12 cellular contexts compared by ENCODE assay signal in the genomic region with DNA sequence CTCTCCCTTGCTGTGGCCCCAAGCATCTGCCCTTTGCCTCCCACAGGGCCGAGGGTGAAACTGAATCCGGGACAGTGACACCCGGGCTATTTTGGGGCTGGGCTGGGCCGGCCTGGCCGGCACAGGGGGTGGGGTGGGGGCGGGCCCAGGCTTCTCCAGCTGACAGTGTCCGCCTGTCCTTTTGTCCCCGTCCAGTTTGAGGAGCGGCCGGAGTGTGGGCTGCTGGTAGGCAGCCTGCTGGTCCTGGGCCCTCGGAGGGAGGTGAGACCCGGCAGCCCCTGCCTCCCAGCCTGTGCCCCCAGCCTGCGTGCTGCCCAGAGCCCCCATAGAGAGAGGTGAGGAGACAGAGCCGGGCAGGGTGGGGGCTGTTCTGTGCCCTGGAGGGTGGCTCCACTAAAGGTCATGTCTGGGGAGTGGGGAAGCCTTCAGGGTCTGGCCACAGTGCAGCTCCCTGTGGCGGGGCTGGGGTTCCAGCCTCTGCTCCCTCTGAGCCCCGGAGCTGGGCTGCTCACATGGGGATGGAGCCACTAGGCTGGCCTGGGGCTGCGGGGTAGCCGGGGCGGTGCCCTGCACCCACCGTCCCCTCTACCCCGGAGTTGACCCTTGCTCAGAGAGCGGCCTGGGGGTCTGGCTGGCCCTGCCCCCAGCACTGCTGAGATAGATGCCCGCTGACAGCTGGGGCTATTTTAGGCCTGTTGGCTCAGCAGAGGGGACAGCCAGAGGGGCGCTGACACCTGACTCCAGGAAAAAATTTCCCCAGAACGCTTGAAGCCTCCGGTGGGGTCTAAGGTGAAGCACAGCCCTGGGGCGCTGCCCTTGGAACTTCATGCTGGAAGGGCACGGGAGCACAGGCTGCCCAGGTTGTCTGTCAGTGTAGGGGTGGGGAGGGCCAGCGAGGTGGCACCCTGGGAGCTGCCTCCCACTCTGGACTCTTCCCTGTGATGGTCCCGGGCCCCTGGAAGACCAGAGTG. TPM values are rescaled to one million over a fixed set of nuclear protein-coding genes. Genes with fewer than 3 reads are reported as not detected.
A peak's percentile ranks its signal among the peaks of the same experiment; 100 is the strongest.
DNase-seq lines count a peak whose midpoint lies in the region; ATAC-seq and TF ChIP-seq lines count a peak whose summit lies in the region.
"Had no signal": no experiment of that assay in that cellular context is flagged by ENCODE, and none has a peak within 500 bp of the region (broad histone marks: within the 10 kb centered on the region; RNA-seq: fewer than 3 reads in every experiment).

A gene with protein sequence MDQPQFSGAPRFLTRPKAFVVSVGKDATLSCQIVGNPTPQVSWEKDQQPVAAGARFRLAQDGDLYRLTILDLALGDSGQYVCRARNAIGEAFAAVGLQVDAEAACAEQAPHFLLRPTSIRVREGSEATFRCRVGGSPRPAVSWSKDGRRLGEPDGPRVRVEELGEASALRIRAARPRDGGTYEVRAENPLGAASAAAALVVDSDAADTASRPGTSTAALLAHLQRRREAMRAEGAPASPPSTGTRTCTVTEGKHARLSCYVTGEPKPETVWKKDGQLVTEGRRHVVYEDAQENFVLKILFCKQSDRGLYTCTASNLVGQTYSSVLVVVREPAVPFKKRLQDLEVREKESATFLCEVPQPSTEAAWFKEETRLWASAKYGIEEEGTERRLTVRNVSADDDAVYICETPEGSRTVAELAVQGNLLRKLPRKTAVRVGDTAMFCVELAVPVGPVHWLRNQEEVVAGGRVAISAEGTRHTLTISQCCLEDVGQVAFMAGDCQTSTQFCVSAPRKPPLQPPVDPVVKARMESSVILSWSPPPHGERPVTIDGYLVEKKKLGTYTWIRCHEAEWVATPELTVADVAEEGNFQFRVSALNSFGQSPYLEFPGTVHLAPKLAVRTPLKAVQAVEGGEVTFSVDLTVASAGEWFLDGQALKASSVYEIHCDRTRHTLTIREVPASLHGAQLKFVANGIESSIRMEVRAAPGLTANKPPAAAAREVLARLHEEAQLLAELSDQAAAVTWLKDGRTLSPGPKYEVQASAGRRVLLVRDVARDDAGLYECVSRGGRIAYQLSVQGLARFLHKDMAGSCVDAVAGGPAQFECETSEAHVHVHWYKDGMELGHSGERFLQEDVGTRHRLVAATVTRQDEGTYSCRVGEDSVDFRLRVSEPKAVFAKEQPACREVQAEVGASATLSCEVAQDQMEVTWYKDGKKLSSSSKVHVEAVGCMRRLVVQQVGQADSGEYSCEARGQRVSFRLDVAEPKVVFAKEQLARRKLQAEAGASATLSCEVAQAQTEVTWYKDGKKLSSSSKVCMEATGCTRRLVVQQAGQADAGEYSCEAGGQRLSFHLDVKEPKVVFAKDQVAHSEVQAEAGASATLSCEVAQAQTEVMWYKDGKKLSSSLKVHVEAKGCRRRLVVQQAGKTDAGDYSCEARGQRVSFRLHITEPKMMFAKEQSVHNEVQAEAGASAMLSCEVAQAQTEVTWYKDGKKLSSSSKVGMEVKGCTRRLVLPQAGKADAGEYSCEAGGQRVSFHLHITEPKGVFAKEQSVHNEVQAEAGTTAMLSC (N-terminal part only) (plus strand): TSS at position 194 of the 971 bp plus-strand sequence. CDS start 3,740 bp downstream, outside the sequence.

- no peak within 1 kb of the TSS for H3K27ac Mint-ChIP-seq in activated CD8-positive, alpha-beta T cell treated with anti-CD3 and anti-CD28 coated beads for 36 hours
- H3K27ac Mint-ChIP-seq in progenitor cell of endocrine pancreas = no peak within 1 kb of the TSS
- no peak within 1 kb of the TSS for H3K27ac Mint-ChIP-seq in effector memory CD8-positive, alpha-beta T cell
- H3K27ac Mint-ChIP-seq: HFFc6 had no signal

- H3K36me3 ChIP-seq in H7 (replicated peaks; ENCODE audit: control insufficient read depth, insufficient read depth, low read length) (no peaks in the 10 kb centered on the region), left ventricle myocardium inferior (peaks cover 10% of the 10 kb centered on the region)
- H3K36me3 ChIP-seq: WERI-Rb-1 had no signal

- peak; percentile 68 for DNase-seq in H7
- DNase-seq in activated CD8-positive, alpha-beta T cell treated with anti-CD3 and anti-CD28 coated beads for 36 hours = no peak
- DNase-seq in left ventricle myocardium inferior = peak; percentile 73
- no peak for DNase-seq in progenitor cell of endocrine pancreas (ENCODE audit: low spot score, unreplicated experiment)
- DNase-seq in stimulated activated CD4-positive, alpha-beta T cell treated with anti-CD3 and anti-CD28 coated beads, Interleukin-4, amount 100 ng/mL, for 1 hour = no peak
- no peak for DNase-seq in NCI-H146 treated with DMSO at 0.1 percent for 48 hours (lab: John Stamatoyannopoulos, UW; ENCODE audit: unreplicated experiment)
- no peak for DNase-seq in NCI-H226
- DNase-seq in effector memory CD8-positive, alpha-beta T cell = no peak
- DNase-seq: CD4-positive, alpha-beta memory T cell; HFFc6; NCI-H1092 treated with DMSO at 0.1 percent for 48 hours; WERI-Rb-1 had no signal

- peak within 1 kb of the TSS; percentile 98 for H3K27ac ChIP-seq in left ventricle myocardium inferior (replicated peaks)
- H3K27ac ChIP-seq: WERI-Rb-1 had no signal

- ATAC-seq in activated CD8-positive, alpha-beta T cell treated with anti-CD3 and anti-CD28 coated beads for 36 hours = no peak
- no peak for ATAC-seq in effector memory CD8-positive, alpha-beta T cell (replicated peaks)

- no peaks in the 10 kb centered on the region for H3K4me1 Mint-ChIP-seq in activated CD8-positive, alpha-beta T cell treated with anti-CD3 and anti-CD28 coated beads for 36 hours (ENCODE audit: low read depth)
- peaks cover 2% of the 10 kb centered on the region for H3K4me1 Mint-ChIP-seq in progenitor cell of endocrine pancreas (ENCODE audit: low read depth)
- peaks cover 0 to 1% of the 10 kb centered on the region in 2 donors for H3K4me1 Mint-ChIP-seq in effector memory CD8-positive, alpha-beta T cell (ENCODE audit: low read depth in 2 of 2)

- H3K4me3 ChIP-seq in H7 (ENCODE audit: insufficient read depth, low read depth, low read length) (no peak within 1 kb of the TSS), left ventricle myocardium inferior (peak within 1 kb of the TSS; percentile 77)

- H3K27me3 ChIP-seq in H7 (ENCODE audit: control insufficient read depth, insufficient read depth, low read length) (peaks cover 24% of the 10 kb centered on the region), left ventricle myocardium inferior (ENCODE audit: low read depth) (peaks cover 31% of the 10 kb centered on the region)

- POLR2A ChIA-PET in activated CD8-positive, alpha-beta T cell treated with anti-CD3 and anti-CD28 coated beads for 36 hours (lab: Charles Lee) = no interaction called here

- CTCF ChIA-PET in activated CD8-positive, alpha-beta T cell treated with anti-CD3 and anti-CD28 coated beads for 36 hours (lab: Charles Lee) = no interaction called here

- intact Hi-C loops in activated CD8-positive, alpha-beta T cell treated with anti-CD3 and anti-CD28 coated beads for 36 hours (cut with micrococcal nuclease) = no loop called here
- intact Hi-C loops in left ventricle myocardium inferior (cut with micrococcal nuclease) = no loop called here

- TF ChIP-seq CTCF in activated CD8-positive, alpha-beta T cell treated with anti-CD3 and anti-CD28 coated beads for 36 hours (IDR thresholded peaks at IDR 0.05) = no peak
- TF ChIP-seq CTCF in left ventricle myocardium inferior (IDR thresholded peaks at IDR 0.05; ENCODE audit: borderline replicate concordance) (no peak), progenitor cell of endocrine pancreas (IDR thresholded peaks at IDR 0.05; ENCODE audit: unreplicated experiment) (no peak)

- no peaks in the 10 kb centered on the region for H3K9me3 Mint-ChIP-seq in activated CD8-positive, alpha-beta T cell treated with anti-CD3 and anti-CD28 coated beads for 36 hours
- H3K9me3 Mint-ChIP-seq in progenitor cell of endocrine pancreas (ENCODE audit: low read depth) = no peaks in the 10 kb centered on the region
- no peaks in the 10 kb centered on the region for H3K9me3 Mint-ChIP-seq in effector memory CD8-positive, alpha-beta T cell
- H3K9me3 Mint-ChIP-seq: CD4-positive, alpha-beta memory T cell; HFFc6 had no signal

- H3K4me1 ChIP-seq in left ventricle myocardium inferior = peaks cover 75% of the 10 kb centered on the region

- peaks cover 5% of the 10 kb centered on the region for H3K27me3 Mint-ChIP-seq in activated CD8-positive, alpha-beta T cell treated with anti-CD3 and anti-CD28 coated beads for 36 hours
- H3K27me3 Mint-ChIP-seq in progenitor cell of endocrine pancreas = peaks cover 23% of the 10 kb centered on the region
- no peaks in the 10 kb centered on the region for H3K27me3 Mint-ChIP-seq in effector memory CD8-positive, alpha-beta T cell
- H3K27me3 Mint-ChIP-seq: CD4-positive, alpha-beta memory T cell had no signal

- H3K9me3 ChIP-seq in left ventricle myocardium inferior (replicated peaks) = no peaks in the 10 kb centered on the region

- H3K4me3 Mint-ChIP-seq in activated CD8-positive, alpha-beta T cell treated with anti-CD3 and anti-CD28 coated beads for 36 hours = no peak within 1 kb of the TSS
- H3K4me3 Mint-ChIP-seq in progenitor cell of endocrine pancreas (ENCODE audit: low read depth) = no peak within 1 kb of the TSS
- H3K4me3 Mint-ChIP-seq in effector memory CD8-positive, alpha-beta T cell = no peak within 1 kb of the TSS
- H3K4me3 Mint-ChIP-seq: CD4-positive, alpha-beta memory T cell; HFFc6 had no signal

- H3K36me3 Mint-ChIP-seq in activated CD8-positive, alpha-beta T cell treated with anti-CD3 and anti-CD28 coated beads for 36 hours (ENCODE audit: low read depth) = no peaks in the 10 kb centered on the region
- H3K36me3 Mint-ChIP-seq in progenitor cell of endocrine pancreas (ENCODE audit: insufficient read depth) = peaks cover 1% of the 10 kb centered on the region
- H3K36me3 Mint-ChIP-seq in effector memory CD8-positive, alpha-beta T cell (ENCODE audit: insufficient read depth) = peaks cover 3% of the 10 kb centered on the region
- H3K36me3 Mint-ChIP-seq: CD4-positive, alpha-beta memory T cell had no signal

RNA-seq across cellular contexts. Expression of the gene that starts here (rescaled TPM):
- total RNA-seq in H7 (2014; rRNA removed; shearing (Covaris generic)) = 18.9 and 25.2 TPM in 2 replicates
- total RNA-seq in activated CD8-positive, alpha-beta T cell treated with anti-CD3 and anti-CD28 coated beads for 36 hours = 10 to 100 TPM; 21.6 to 23.7 TPM
- total RNA-seq in left ventricle myocardium inferior (316 TPM), progenitor cell of endocrine pancreas (57.3 and 57.5 TPM in 2 replicates)

Comparison
In these comparisons a context has a peak if more than half of its experiments do, and no peak if none do; other contexts are left out.
1. DNase-seq: peak in H7 (single experiment) and left ventricle myocardium inferior (single experiment); none in activated CD8-positive, alpha-beta T cell treated with anti-CD3 and anti-CD28 coated beads for 36 hours (single experiment), progenitor cell of endocrine pancreas (single experiment), stimulated activated CD4-positive, alpha-beta T cell treated with anti-CD3 and anti-CD28 coated beads, Interleukin-4, amount 100 ng/mL, for 1 hour (single experiment), NCI-H146 treated with DMSO at 0.1 percent for 48 hours (single experiment), NCI-H226 (single experiment) and effector memory CD8-positive, alpha-beta T cell (0 of 3).